ENCODE assay signal across 1 cellular context in genomic region chrX:107826286-107827136, GRCh38.
TF ChIP-seq lines count a peak whose summit lies in the region.

No MANE protein-coding gene starts in this region.

TF ChIP-seq in GM12878, 131 proteins besides CTCF, POLR2A, EP300 and RAD21:
- TF ChIP-seq TCF3 (IDR thresholded peaks at IDR 0.05; ENCODE audit: borderline replicate concordance, insufficient read depth, low read depth, low read length) (no peak), MTA2 (IDR thresholded peaks at IDR 0.05; ENCODE audit: low read depth) (no peak), SREBF2 (IDR thresholded peaks at IDR 0.05; ENCODE audit: low read length) (no peak)
